26 cellular contexts compared by ENCODE assay signal in the genomic region with DNA sequence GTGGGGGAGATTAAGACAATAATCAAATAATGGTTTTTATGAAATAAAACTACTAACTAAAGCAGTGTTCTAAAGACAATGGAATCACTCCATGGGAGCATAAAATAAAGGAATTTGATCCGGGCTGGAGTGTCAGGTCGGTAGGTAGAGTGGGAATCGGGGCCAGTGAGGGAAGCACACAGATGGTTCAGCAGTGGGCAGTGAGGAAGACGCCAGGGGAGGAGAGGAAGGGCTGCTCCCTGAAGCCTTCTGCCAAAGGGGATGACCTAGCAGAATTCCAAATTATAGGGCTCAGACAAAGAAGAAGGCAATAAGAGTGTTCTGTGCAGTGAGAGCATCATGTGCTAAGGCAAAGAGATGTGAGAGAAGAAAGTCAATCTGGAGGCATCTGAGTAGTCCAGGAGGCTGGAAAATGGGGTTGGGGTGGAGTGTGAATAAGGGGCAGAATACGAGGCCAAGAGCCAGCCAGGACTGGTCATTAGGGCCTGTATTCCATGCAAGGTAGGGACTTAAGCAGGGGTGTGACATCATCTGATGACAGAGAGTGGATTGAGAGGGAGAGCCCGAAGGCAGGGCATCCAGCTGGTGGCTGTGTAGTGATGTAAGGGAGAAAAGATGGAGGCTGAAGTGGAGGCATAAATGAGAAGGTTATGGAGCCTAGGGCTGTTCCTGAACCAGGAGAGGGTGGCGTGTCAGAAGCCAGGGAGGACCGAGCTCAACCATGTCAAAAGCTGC.
DNase-seq lines count a peak whose midpoint lies in the region; ATAC-seq and TF ChIP-seq lines count a peak whose summit lies in the region.
"Had no signal": no experiment of that assay in that cellular context is flagged by ENCODE, and none has a peak within 500 bp of the region (broad histone marks: within the 10 kb centered on the region; RNA-seq: fewer than 3 reads in every experiment).

No MANE protein-coding gene starts in this region.

- no peak overlapping the region for H3K4me2 ChIP-seq in GM23248 (ENCODE audit: unreplicated experiment)
- H3K4me2 ChIP-seq: BLaER1 treated with 17β-estradiol and CSF1 and Interleukin-3, amounts not matched to agents 10 nM and 100 nM had no signal

- H3K27me3 ChIP-seq in GM23248 (replicated peaks; ENCODE audit: insufficient read depth) = no peaks in the 10 kb centered on the region
- H3K27me3 ChIP-seq: BLaER1 treated with 17β-estradiol and CSF1 and Interleukin-3, amounts not matched to agents 10 nM and 100 nM; upper lobe of left lung had no signal

- H3K4me1 ChIP-seq in GM23248 (ENCODE audit: insufficient read depth) = peaks cover 22% of the 10 kb centered on the region
- H3K4me1 ChIP-seq: BLaER1 treated with 17β-estradiol and CSF1 and Interleukin-3, amounts not matched to agents 10 nM and 100 nM; prostate gland had no signal

- H2AFZ ChIP-seq in GM23248 = no peak overlapping the region

- no peaks in the 10 kb centered on the region for H3K27me3 Mint-ChIP-seq in osteocyte (ENCODE audit: unreplicated experiment)
- H3K27me3 Mint-ChIP-seq in activated CD8-positive, alpha-beta T cell treated with anti-CD3 and anti-CD28 coated beads, Interleukin-2, amount 10 ng/mL, durations not matched to agents 7 days and 5 days (ENCODE audit: low read depth) = peaks cover 6% of the 10 kb centered on the region
- peaks cover 19% of the 10 kb centered on the region for H3K27me3 Mint-ChIP-seq in activated T-cell treated with anti-CD3 and anti-CD28 coated beads, Interleukin-2, amount 50 U/mL, for 72 hours (ENCODE audit: low read depth)

- no peaks in the 10 kb centered on the region for H3K36me3 Mint-ChIP-seq in osteocyte (ENCODE audit: unreplicated experiment)
- H3K36me3 Mint-ChIP-seq in activated CD8-positive, alpha-beta T cell treated with anti-CD3 and anti-CD28 coated beads, Interleukin-2, amount 10 ng/mL, durations not matched to agents 7 days and 5 days (ENCODE audit: low read depth) = no peaks in the 10 kb centered on the region
- H3K36me3 Mint-ChIP-seq in activated T-cell treated with anti-CD3 and anti-CD28 coated beads, Interleukin-2, amount 50 U/mL, for 72 hours (ENCODE audit: insufficient read depth in 2 of 2) = no peaks in the 10 kb centered on the region
- H3K36me3 Mint-ChIP-seq: activated naive CD8-positive, alpha-beta T cell had no signal

- POLR2A ChIA-PET in activated CD8-positive, alpha-beta T cell treated with anti-CD3 and anti-CD28 coated beads, Interleukin-2, amount 10 ng/mL, durations not matched to agents 7 days and 5 days (lab: Charles Lee) = no interaction called here

- no peaks in the 10 kb centered on the region for H3K79me2 ChIP-seq in GM23248 (ENCODE audit: insufficient read depth)

- no peak overlapping the region for H3K4me3 Mint-ChIP-seq in osteocyte (ENCODE audit: unreplicated experiment)
- H3K4me3 Mint-ChIP-seq in activated CD8-positive, alpha-beta T cell treated with anti-CD3 and anti-CD28 coated beads, Interleukin-2, amount 10 ng/mL, durations not matched to agents 7 days and 5 days = no peak overlapping the region
- no peak overlapping the region for H3K4me3 Mint-ChIP-seq in activated T-cell treated with anti-CD3 and anti-CD28 coated beads, Interleukin-2, amount 50 U/mL, for 72 hours
- H3K4me3 Mint-ChIP-seq: activated CD4-positive, alpha-beta T cell treated with anti-CD3 and anti-CD28 coated beads for 36 hours; activated naive CD8-positive, alpha-beta T cell; naive B cell; T-helper 17 cell had no signal

- in situ Hi-C loops in GM23248 (cut with MboI) = no loop called here

- no peaks in the 10 kb centered on the region for H3K9me2 ChIP-seq in GM23248 (ENCODE audit: insufficient read depth)

- H3K4me3 ChIP-seq in GM23248 = no peak overlapping the region
- H3K4me3 ChIP-seq in NB4 (ENCODE audit: low read depth, low read length) = peak overlapping the region; percentile 58
- H3K4me3 ChIP-seq: BLaER1 treated with 17β-estradiol and CSF1 and Interleukin-3, amounts not matched to agents 10 nM and 100 nM; prostate gland; SK-N-MC; upper lobe of left lung had no signal

- H3K27ac Mint-ChIP-seq in osteocyte (ENCODE audit: unreplicated experiment) = peak overlapping the region; percentile 8
- H3K27ac Mint-ChIP-seq in activated CD8-positive, alpha-beta T cell treated with anti-CD3 and anti-CD28 coated beads, Interleukin-2, amount 10 ng/mL, durations not matched to agents 7 days and 5 days = no peak overlapping the region
- H3K27ac Mint-ChIP-seq in activated T-cell treated with anti-CD3 and anti-CD28 coated beads, Interleukin-2, amount 50 U/mL, for 72 hours = no peak overlapping the region
- H3K27ac Mint-ChIP-seq: activated CD4-positive, alpha-beta T cell treated with anti-CD3 and anti-CD28 coated beads for 36 hours; activated naive CD8-positive, alpha-beta T cell; T-helper 17 cell had no signal

- DNase-seq in GM23248 = peak; percentile 33
- no peak for DNase-seq in NB4 (ENCODE audit: low read depth)
- DNase-seq in dermis blood vessel endothelial cell = peak; percentile 50
- peak; percentile 59 for DNase-seq in osteocyte (ENCODE audit: extremely low spot score, unreplicated experiment)
- no peak for DNase-seq in activated CD8-positive, alpha-beta T cell treated with anti-CD3 and anti-CD28 coated beads, Interleukin-2, amount 10 ng/mL, durations not matched to agents 7 days and 5 days
- DNase-seq in RPMI8226 = no peak
- no peak for DNase-seq in activated T-cell treated with anti-CD3 and anti-CD28 coated beads, Interleukin-2, amount 50 U/mL, for 72 hours
- no peak for DNase-seq in AG08395 (ENCODE audit: low spot score)
- DNase-seq: ACHN; activated CD4-positive, alpha-beta T cell treated with anti-CD3 and anti-CD28 coated beads for 36 hours; activated effector memory CD4-positive, alpha-beta T cell treated with anti-CD3 and anti-CD28 coated beads, Interleukin-2, amount 50 U/mL, for 16 hours; kidney; midbrain; naive B cell; NCI-H1092 treated with DMSO at 0.1 percent for 48 hours; NCI-H1694 treated with DMSO at 0.1 percent for 48 hours; NCI-H2171 treated with DMSO at 0.1 percent for 48 hours; NCI-H510A treated with DMSO at 0.1 percent for 48 hours; stimulated activated CD4-positive, alpha-beta T cell treated with anti-CD3 and anti-CD28 coated beads, Interleukin-4, amount 100 ng/mL, for 24 hours; T-helper 17 cell; upper lobe of left lung had no signal

- peaks cover 29% of the 10 kb centered on the region for H3K4me1 Mint-ChIP-seq in osteocyte (ENCODE audit: unreplicated experiment)
- H3K4me1 Mint-ChIP-seq in activated CD8-positive, alpha-beta T cell treated with anti-CD3 and anti-CD28 coated beads, Interleukin-2, amount 10 ng/mL, durations not matched to agents 7 days and 5 days (ENCODE audit: low read depth) = no peaks in the 10 kb centered on the region
- H3K4me1 Mint-ChIP-seq in activated T-cell treated with anti-CD3 and anti-CD28 coated beads, Interleukin-2, amount 50 U/mL, for 72 hours (ENCODE audit: low read depth) = no peaks in the 10 kb centered on the region
- H3K4me1 Mint-ChIP-seq: activated CD4-positive, alpha-beta T cell treated with anti-CD3 and anti-CD28 coated beads for 36 hours; naive B cell; T-helper 17 cell had no signal

- 81 to 83% methylated on average over 8 of the region's 8 CpGs for WGBS in GM23248 (ENCODE audit: low coverage in 1 of 2, low lambda C conversion rate in 2 of 2, missing lambda C conversion rate in 2 of 2), 2 experiments

- no peaks in the 10 kb centered on the region for H4K20me1 ChIP-seq in GM23248 (ENCODE audit: insufficient read depth)
- H4K20me1 ChIP-seq: BLaER1 treated with 17β-estradiol and CSF1 and Interleukin-3, amounts not matched to agents 10 nM and 100 nM had no signal

- no peaks in the 10 kb centered on the region for H3K9me3 ChIP-seq in GM23248 (ENCODE audit: low read depth)
- H3K9me3 ChIP-seq: prostate gland, upper lobe of left lung had no signal

- no peaks in the 10 kb centered on the region for H3K9me3 Mint-ChIP-seq in osteocyte (ENCODE audit: unreplicated experiment)
- no peaks in the 10 kb centered on the region for H3K9me3 Mint-ChIP-seq in activated CD8-positive, alpha-beta T cell treated with anti-CD3 and anti-CD28 coated beads, Interleukin-2, amount 10 ng/mL, durations not matched to agents 7 days and 5 days (ENCODE audit: insufficient read depth)
- no peaks in the 10 kb centered on the region for H3K9me3 Mint-ChIP-seq in activated T-cell treated with anti-CD3 and anti-CD28 coated beads, Interleukin-2, amount 50 U/mL, for 72 hours

- no peak overlapping the region for H3K9ac ChIP-seq in GM23248
- H3K9ac ChIP-seq: BLaER1 treated with 17β-estradiol and CSF1 and Interleukin-3, amounts not matched to agents 10 nM and 100 nM had no signal

- TF ChIP-seq POLR2A in NB4 (IDR thresholded peaks at IDR 0.05; ENCODE audit: extremely low read depth, insufficient read length) = no peak

- no peak for ATAC-seq in activated CD8-positive, alpha-beta T cell treated with anti-CD3 and anti-CD28 coated beads, Interleukin-2, amount 10 ng/mL, durations not matched to agents 7 days and 5 days
- no peak for ATAC-seq in activated T-cell treated with anti-CD3 and anti-CD28 coated beads, Interleukin-2, amount 50 U/mL, for 72 hours (replicated peaks in 1 of 2)
- ATAC-seq: activated CD4-positive, alpha-beta T cell treated with anti-CD3 and anti-CD28 coated beads for 36 hours; T-helper 17 cell had no signal

- H3K36me3 ChIP-seq in GM23248 (ENCODE audit: low read depth) = no peaks in the 10 kb centered on the region
- H3K36me3 ChIP-seq: BLaER1 treated with 17β-estradiol and CSF1 and Interleukin-3, amounts not matched to agents 10 nM and 100 nM; prostate gland; upper lobe of left lung had no signal

- no peak overlapping the region for H3K27ac ChIP-seq in GM23248
- H3K27ac ChIP-seq: BLaER1 treated with 17β-estradiol and CSF1 and Interleukin-3, amounts not matched to agents 10 nM and 100 nM; prostate gland; SK-N-MC; VCaP had no signal

- CTCF ChIA-PET in activated CD8-positive, alpha-beta T cell treated with anti-CD3 and anti-CD28 coated beads, Interleukin-2, amount 10 ng/mL, durations not matched to agents 7 days and 5 days (lab: Charles Lee) = no interaction called here

- TF ChIP-seq CTCF in NB4 (IDR thresholded peaks at IDR 0.05; ENCODE audit: low read depth, low read length) = no peak
- TF ChIP-seq CTCF in osteocyte (IDR thresholded peaks at IDR 0.05) = no peak

- H3F3A ChIP-seq in GM23248 (ENCODE audit: insufficient read depth) = peaks cover 9% of the 10 kb centered on the region; the same call in 1 of the 2 replicates

Comparison
In these comparisons a context has a peak if more than half of its experiments do, and no peak if none do; other contexts are left out.
1. DNase-seq: peak in GM23248 (single experiment), dermis blood vessel endothelial cell (single experiment) and osteocyte (single experiment); none in NB4 (single experiment), activated CD8-positive, alpha-beta T cell treated with anti-CD3 and anti-CD28 coated beads, Interleukin-2, amount 10 ng/mL, durations not matched to agents 7 days and 5 days (single experiment), RPMI8226 (single experiment), activated T-cell treated with anti-CD3 and anti-CD28 coated beads, Interleukin-2, amount 50 U/mL, for 72 hours (0 of 2) and AG08395 (single experiment).